In the genomic region with DNA sequence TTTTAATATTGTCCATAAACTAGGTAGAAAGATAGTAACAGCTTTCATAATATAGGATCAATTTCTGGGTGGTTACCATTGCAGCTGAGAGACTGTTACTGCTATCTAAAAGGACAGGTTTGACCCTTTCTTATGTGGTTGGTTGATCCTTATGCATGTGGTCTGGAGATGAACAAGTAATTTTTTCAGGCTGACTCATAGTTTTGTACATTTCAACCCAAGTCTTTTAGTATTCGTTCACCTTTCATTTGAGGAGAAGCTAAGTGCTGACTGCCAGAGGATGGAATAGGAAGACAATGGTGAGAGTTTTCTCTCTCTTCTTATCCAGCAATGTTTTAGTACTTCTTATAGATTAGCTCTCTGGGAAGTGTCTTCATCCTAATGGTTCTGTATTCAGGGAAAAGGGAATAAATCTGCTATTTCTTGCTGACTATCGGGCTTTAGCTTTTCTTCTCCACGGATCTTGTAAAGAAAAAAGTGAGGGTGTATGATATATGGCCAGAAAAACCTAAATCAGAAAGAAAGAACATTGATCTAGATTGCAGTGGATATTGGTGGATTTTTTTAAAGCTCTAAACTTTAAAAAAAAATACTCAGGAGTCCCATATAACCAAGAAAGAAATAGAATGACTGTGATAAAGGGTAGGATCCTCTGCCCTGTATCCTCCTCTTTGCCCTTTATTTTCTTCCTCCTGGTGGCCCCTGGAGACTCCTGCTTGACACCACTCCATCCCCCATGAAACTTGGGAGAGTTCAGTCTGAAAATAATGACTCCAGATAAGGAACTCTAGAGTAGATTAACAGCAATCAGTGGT, we compare ENCODE assay signal across 1 cellular context.
A peak's percentile ranks its signal among the peaks of the same experiment; 100 is the strongest.
TF ChIP-seq lines count a peak whose summit lies in the region.

No MANE protein-coding gene starts in this region.

TF ChIP-seq in K562, 482 proteins besides CTCF, POLR2A, EP300 and RAD21 (continued from another document and continues in another):
- TF ChIP-seq ZBTB2 (IDR thresholded peaks at IDR 0.05) (no peak; the same call in 1 of the 2 replicates), SIRT6 (IDR thresholded peaks at IDR 0.05; ENCODE audit: low read depth, low read length) (no peak), DACH1 (IDR thresholded peaks at IDR 0.05; ENCODE audit: partially characterized antibody) (peak; percentile 69), ZNF121 (CRISPR knock-in tag; conservative IDR thresholded peaks at IDR 0.05) (no peak), FUS (optimal IDR thresholded peaks at IDR 0.05; ENCODE audit: low read depth, low read length) (no peak), SMARCA5 (IDR thresholded peaks at IDR 0.05) (0 out of 2 replicates have a peak, but pooled peaks have one; percentile 31), ZNF77 (CRISPR knock-in tag; IDR thresholded peaks at IDR 0.05) (no peak), THRB (CRISPR knock-in tag; conservative IDR thresholded peaks at IDR 0.05) (no peak), NELFE (IDR thresholded peaks at IDR 0.05; ENCODE audit: insufficient read depth, insufficient read length) (no peak), ESRRB (CRISPR knock-in tag; IDR thresholded peaks at IDR 0.05; ENCODE audit: borderline replicate concordance) (no peak), ARID3A (IDR thresholded peaks at IDR 0.05; ENCODE audit: borderline replicate concordance, low read depth, low read length) (peak; percentile 95), ZNF444 (CRISPR knock-in tag; IDR thresholded peaks at IDR 0.05) (no peak), SAFB2 (IDR thresholded peaks at IDR 0.05; ENCODE audit: borderline replicate concordance, low read depth, low read length, severe bottlenecking) (no peak), ZNF583 (CRISPR knock-in tag; IDR thresholded peaks at IDR 0.05) (no peak), DNMT1 (IDR thresholded peaks at IDR 0.05) (0 out of 2 replicates have a peak, but pooled peaks have one; percentile 78), CEBPG (CRISPR knock-in tag; IDR thresholded peaks at IDR 0.05) (no peak), CEBPG (tag; conservative IDR thresholded peaks at IDR 0.05 in 1 of 2, IDR thresholded peaks at IDR 0.05 in 1 of 2) (peak in 1 of 2 experiments; percentile 17; a peak in 1 of 4 replicates), GABPA (tag; conservative IDR thresholded peaks at IDR 0.05; ENCODE audit: low read depth) (no peak), MAFK (IDR thresholded peaks at IDR 0.05; ENCODE audit: low read length) (peak; percentile 90), GATAD2A (IDR thresholded peaks at IDR 0.05) (peak; percentile 93), HDGF (IDR thresholded peaks at IDR 0.05) (no peak), TRIM28 (IDR thresholded peaks at IDR 0.05) (peak; percentile 47; the same call in 1 of the 2 replicates), SRF (CRISPR knock-in tag; IDR thresholded peaks at IDR 0.05) (0 out of 4 replicates have a peak, but pooled peaks have one; percentile 22 to 32), ZBTB5 (IDR thresholded peaks at IDR 0.05) (no peak), NKRF (IDR thresholded peaks at IDR 0.05; ENCODE audit: borderline replicate concordance) (no peak; the same call in 1 of the 2 replicates), THAP12 (CRISPR knock-in tag; IDR thresholded peaks at IDR 0.05) (no peak), C11orf30 (IDR thresholded peaks at IDR 0.05; ENCODE audit: low read depth) (peak; percentile 95), HNRNPK (IDR thresholded peaks at IDR 0.05; ENCODE audit: low read depth, low read length, poor library complexity, severe bottlenecking) (no peak), ZNF324 (CRISPR knock-in tag; IDR thresholded peaks at IDR 0.05) (no peak), FOXM1 (IDR thresholded peaks at IDR 0.05; ENCODE audit: low read depth) (peak; percentile 85), FOXM1 (CRISPR knock-in tag; IDR thresholded peaks at IDR 0.05; ENCODE audit: low read depth) (no peak), ZNF445 (CRISPR knock-in tag; IDR thresholded peaks at IDR 0.05; ENCODE audit: low read depth) (peak; percentile 50; the same call in 1 of the 2 replicates), ZNF311 (CRISPR knock-in tag; IDR thresholded peaks at IDR 0.05) (no peak), HNRNPUL1 (IDR thresholded peaks at IDR 0.05; ENCODE audit: low read length) (no peak)
- TF ChIP-seq, protein P1, sequence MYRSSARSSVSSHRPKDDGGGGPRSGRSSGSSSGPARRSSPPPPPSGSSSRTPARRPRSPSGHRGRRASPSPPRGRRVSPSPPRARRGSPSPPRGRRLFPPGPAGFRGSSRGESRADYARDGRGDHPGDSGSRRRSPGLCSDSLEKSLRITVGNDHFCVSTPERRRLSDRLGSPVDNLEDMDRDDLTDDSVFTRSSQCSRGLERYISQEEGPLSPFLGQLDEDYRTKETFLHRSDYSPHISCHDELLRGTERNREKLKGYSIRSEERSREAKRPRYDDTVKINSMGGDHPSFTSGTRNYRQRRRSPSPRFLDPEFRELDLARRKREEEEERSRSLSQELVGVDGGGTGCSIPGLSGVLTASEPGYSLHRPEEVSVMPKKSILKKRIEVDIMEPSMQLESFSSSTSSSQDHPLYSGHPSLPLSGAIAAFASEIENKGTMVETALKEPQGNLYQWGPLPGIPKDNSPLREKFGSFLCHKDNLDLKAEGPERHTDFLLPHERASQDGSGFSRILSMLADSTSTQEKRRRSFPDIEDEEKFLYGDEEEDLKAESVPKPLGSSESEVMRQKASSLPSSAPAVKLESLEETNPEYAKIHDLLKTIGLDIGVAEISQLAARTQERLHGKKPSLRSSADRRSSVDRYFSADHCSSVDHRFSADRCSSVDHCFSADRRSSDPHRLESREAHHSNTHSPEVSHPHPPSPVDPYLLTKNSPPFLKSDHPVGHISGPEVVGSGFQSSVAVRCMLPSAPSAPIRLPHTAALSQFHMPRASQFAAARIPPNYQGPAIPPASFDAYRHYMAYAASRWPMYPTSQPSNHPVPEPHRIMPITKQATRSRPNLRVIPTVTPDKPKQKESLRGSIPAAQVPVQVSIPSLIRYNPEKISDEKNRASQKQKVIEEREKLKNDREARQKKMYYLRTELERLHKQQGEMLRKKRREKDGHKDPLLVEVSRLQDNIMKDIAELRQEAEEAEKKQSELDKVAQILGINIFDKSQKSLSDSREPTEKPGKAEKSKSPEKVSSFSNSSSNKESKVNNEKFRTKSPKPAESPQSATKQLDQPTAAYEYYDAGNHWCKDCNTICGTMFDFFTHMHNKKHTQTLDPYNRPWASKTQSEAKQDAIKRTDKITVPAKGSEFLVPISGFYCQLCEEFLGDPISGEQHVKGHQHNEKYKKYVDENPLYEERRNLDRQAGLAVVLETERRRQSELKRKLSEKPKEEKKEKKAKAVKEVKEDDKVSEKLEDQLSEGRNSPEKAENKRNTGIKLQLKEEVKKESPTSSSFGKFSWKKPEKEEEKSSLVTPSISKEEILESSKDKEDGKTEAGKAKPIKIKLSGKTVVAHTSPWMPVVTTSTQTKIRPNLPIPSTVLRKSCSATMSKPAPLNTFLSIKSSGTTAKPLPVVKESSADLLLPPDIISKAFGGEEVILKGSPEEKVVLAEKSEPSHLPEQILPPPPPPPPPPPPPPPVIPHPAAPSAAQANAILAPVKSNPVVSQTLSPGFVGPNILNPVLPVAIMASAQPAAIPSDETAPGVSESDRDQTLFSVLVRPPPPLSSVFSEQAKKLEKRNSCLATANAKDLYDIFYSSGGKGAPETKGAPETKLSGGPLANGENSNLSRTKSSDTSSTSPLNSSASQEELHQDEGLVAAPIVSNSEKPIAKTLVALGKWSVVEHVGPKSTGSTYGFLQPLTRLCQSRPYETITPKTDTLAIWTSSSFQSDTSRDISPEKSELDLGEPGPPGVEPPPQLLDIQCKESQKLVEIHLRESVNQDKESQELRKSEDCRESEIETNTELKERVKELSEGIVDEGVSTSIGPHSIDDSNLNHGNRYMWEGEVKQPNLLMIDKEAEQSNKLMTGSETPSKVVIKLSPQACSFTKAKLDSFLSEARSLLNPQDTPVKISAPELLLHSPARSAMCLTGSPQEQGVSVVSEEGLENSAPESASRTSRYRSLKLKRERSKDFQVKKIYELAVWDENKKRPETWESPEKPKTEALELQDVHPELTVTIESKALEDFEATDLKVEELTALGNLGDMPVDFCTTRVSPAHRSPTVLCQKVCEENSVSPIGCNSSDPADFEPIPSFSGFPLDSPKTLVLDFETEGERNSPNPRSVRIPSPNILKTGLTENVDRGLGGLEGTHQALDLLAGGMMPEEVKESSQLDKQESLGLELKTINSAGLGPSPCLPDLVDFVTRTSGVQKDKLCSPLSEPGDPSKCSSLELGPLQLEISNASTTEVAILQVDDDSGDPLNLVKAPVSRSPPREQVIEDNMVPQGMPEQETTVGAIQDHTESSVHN (IDR thresholded peaks at IDR 0.05; ENCODE audit: borderline replicate concordance in 1 of 2, low read depth in 1 of 2), result peak in 1 of 2 experiments; percentile 84; a peak in 2 of 4 replicates
